ENCODE assay signal across 24 cellular contexts in genomic region chr3:72449551-72449950, GRCh38. TPM values are rescaled to one million over a fixed set of nuclear protein-coding genes. Genes with fewer than 3 reads are reported as not detected.
A peak's percentile ranks its signal among the peaks of the same experiment; 100 is the strongest.
DNase-seq lines count a peak whose midpoint lies in the region; FAIRE-seq lines count a peak whose summit lies in the region.
"Had no signal": no experiment of that assay in that cellular context is flagged by ENCODE, and none has a peak within 500 bp of the region (broad histone marks: within the 10 kb centered on the region; RNA-seq: fewer than 3 reads in every experiment).

No MANE protein-coding gene starts in this region.

- no peak for FAIRE-seq in frontal cortex (lab: Jason Lieb, UNC)

- DNase-seq in AG20443 (ENCODE audit: low spot score) (peak; percentile 63), M059J (ENCODE audit: low read depth) (peak; percentile 13), dedifferentiated amniotic fluid mesenchymal stem cell (ENCODE audit: extremely low spot score) (peak; percentile 73), non-pigmented ciliary epithelial cell (ENCODE audit: low read depth) (peak; percentile 28), NOMO-1 treated with DMSO at 0.1 percent for 48 hours (lab: John Stamatoyannopoulos, UW; ENCODE audit: unreplicated experiment) (no peak), UCSD-AML1 (lab: John Stamatoyannopoulos, UW; ENCODE audit: unreplicated experiment) (no peak), NCI-H226 (no peak), frontal cortex (ENCODE audit: low spot score in 2 of 2) (no peak)
- DNase-seq: ACHN; activated CD4-positive, alpha-beta T cell treated with anti-CD3 and anti-CD28 coated beads for 4 hours; activated effector memory CD4-positive, alpha-beta T cell treated with anti-CD3 and anti-CD28 coated beads, Interleukin-2, amount 50 U/mL, for 16 hours; activated naive CD8-positive, alpha-beta T cell treated with anti-CD3 and anti-CD28 coated beads, Interleukin-2, amount 10 ng/mL, durations not matched to agents 7 days and 5 days; activated T-cell treated with anti-CD3 and anti-CD28 coated beads for 4 hours; caudate nucleus; DMS79 treated with DMSO at 0.1 percent for 48 hours; GF-D8; H9; hippocampal formation; NCI-H1417 treated with DMSO at 0.1 percent for 48 hours; NCI-H2081; stimulated activated CD4-positive, alpha-beta T cell treated with anti-CD3 and anti-CD28 coated beads, Interleukin-15, amount 100 ng/mL, for 24 hours; stimulated activated CD4-positive, alpha-beta T cell treated with anti-CD3 and anti-CD28 coated beads, Interleukin-4, amount 100 ng/mL, for 4 hours; T1000; WERI-Rb-1 had no signal

RNA-seq across cellular contexts. Expression of gene RYBP, which starts 3.1 kb away (rescaled TPM):
- 3.3 and 6.6 TPM in 2 replicates for total RNA-seq in M059J (2014; rRNA removed; shearing (Covaris generic))
- 30.6 TPM for total RNA-seq in frontal cortex

Comparison
In these comparisons a context has a peak if more than half of its experiments do, and no peak if none do; other contexts are left out.
1. DNase-seq: peak in AG20443 (single experiment), M059J (single experiment), dedifferentiated amniotic fluid mesenchymal stem cell (single experiment) and non-pigmented ciliary epithelial cell (single experiment); none in NOMO-1 treated with DMSO at 0.1 percent for 48 hours (single experiment), UCSD-AML1 (single experiment), NCI-H226 (single experiment) and frontal cortex (0 of 2).